10 cellular contexts compared by ENCODE assay signal in the genomic region with DNA sequence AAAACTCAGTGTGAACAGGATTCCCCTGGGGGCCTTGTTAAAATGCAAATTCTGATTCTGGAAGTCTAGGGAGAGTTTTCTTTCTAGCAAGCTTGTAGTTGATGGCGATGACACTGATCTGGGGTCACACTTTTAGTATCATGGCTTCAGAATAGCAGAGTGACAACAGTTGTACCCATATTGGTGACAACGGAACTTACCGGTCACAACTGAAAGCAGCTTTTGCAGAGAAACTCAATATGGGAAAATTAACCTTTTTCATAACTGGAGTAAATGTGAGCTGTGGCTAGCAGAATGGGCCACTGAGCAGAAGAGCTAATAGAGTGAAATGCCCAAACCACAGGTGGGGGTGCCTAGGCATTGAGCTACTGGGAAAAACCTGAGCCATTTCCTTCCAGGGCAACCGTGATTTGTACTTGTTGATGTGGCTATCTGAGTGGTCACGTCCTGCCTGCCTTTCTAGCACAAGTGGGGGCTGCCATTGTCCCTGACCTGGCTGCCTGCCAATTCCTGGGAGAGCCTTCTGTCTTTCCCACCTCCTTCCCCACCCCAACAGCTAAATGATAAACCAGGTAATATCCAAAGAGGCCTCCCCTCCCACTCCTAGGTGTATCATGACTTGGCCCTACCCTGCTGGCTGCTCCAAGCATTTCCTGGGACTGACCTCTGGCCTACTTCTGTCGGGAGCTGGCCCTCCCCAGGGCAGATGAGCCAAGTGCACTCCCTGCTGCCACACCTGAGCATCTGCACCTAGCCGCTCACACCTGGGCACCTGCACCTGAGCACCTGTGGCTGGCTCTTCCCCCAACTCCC. TPM values are rescaled to one million over a fixed set of nuclear protein-coding genes. Genes with fewer than 3 reads are reported as not detected.
DNase-seq lines count a peak whose midpoint lies in the region; ATAC-seq and TF ChIP-seq lines count a peak whose summit lies in the region.
"Had no signal": no experiment of that assay in that cellular context is flagged by ENCODE, and none has a peak within 500 bp of the region (broad histone marks: within the 10 kb centered on the region; RNA-seq: fewer than 3 reads in every experiment).

No MANE protein-coding gene starts in this region.

- H3K27me3 ChIP-seq in breast epithelium, result no peaks in the 10 kb centered on the region
- no peaks in the 10 kb centered on the region for H3K27me3 ChIP-seq in upper lobe of left lung
- no peaks in the 10 kb centered on the region for H3K27me3 ChIP-seq in body of pancreas

- 72 to 73% methylated on average over 6 to 7 of the region's 7 CpGs for WGBS in upper lobe of left lung, 2 donors
- WGBS in body of pancreas, 2 donors, result 65 to 67% methylated on average over 7 of the region's 7 CpGs

- peak; percentile 43 for ATAC-seq in HG02885 (IDR thresholded peaks at IDR 0.05; ENCODE audit: poor library complexity, unreplicated experiment)
- peak; percentile 17 to 37 for ATAC-seq in upper lobe of left lung (ENCODE audit: low FRiP score in 2 of 2)
- no peak for ATAC-seq in body of pancreas

- no peak overlapping the region for H3K27ac Mint-ChIP-seq in MCF 10A (ENCODE audit: low read depth, unreplicated experiment)
- H3K27ac Mint-ChIP-seq: T-helper 1 cell treated with Interleukin-12 subunit alpha and Interleukin-12 subunit beta and Interleukin-4 antibody, amounts not matched to agents 30 μg/mL and 1 μg/mL, for 36 hours had no signal

- POLR2A ChIA-PET in MCF 10A (lab: Yijun Ruan, JAX) (no interaction called here), RWPE1 (lab: Yijun Ruan, JAX; ENCODE audit: low non-redundant PET) (no interaction called here)

- TF ChIP-seq POLR2A in breast epithelium (IDR thresholded peaks at IDR 0.05), result no peak
- TF ChIP-seq POLR2A in upper lobe of left lung (IDR thresholded peaks at IDR 0.05), result no peak
- no peak for TF ChIP-seq POLR2A in body of pancreas (IDR thresholded peaks at IDR 0.05)

- intact Hi-C loops in MCF 10A (cut with micrococcal nuclease) (no loop called here), breast epithelium (cut with DNase I; ENCODE audit: low total_unique reads) (no loop called here), body of pancreas (cut with DNase I) (no loop called here)

- H3K4me3 Mint-ChIP-seq in MCF 10A (ENCODE audit: unreplicated experiment), result no peak overlapping the region
- H3K4me3 Mint-ChIP-seq: T-helper 1 cell treated with Interleukin-12 subunit alpha and Interleukin-12 subunit beta and Interleukin-4 antibody, amounts not matched to agents 30 μg/mL and 1 μg/mL, for 36 hours had no signal

- H3K9me3 ChIP-seq in breast epithelium (no peaks in the 10 kb centered on the region), upper lobe of left lung (no peaks in the 10 kb centered on the region), body of pancreas (no peaks in the 10 kb centered on the region)

- H3K4me1 ChIP-seq in breast epithelium (no peaks in the 10 kb centered on the region), upper lobe of left lung (no peaks in the 10 kb centered on the region), body of pancreas (no peaks in the 10 kb centered on the region)

- no peaks in the 10 kb centered on the region for H3K9me3 Mint-ChIP-seq in MCF 10A (ENCODE audit: unreplicated experiment)
- H3K9me3 Mint-ChIP-seq: T-helper 1 cell treated with Interleukin-12 subunit alpha and Interleukin-12 subunit beta and Interleukin-4 antibody, amounts not matched to agents 30 μg/mL and 1 μg/mL, for 36 hours had no signal

- DNase-seq in MCF 10A (ENCODE audit: unreplicated experiment) (peak; percentile 49), breast epithelium (ENCODE audit: low spot score in 2 of 2) (no peak), RWPE1 (ENCODE audit: low spot score) (peak; percentile 36), upper lobe of left lung (peak in 1 of 2 donors; percentile 10), body of pancreas (no peak), HUDEP-2 (lab: John Stamatoyannopoulos, UW; ENCODE audit: unreplicated experiment in 76 of 76) (no peak), DMS114 treated with DMSO at 0.1 percent for 48 hours (lab: John Stamatoyannopoulos, UW; ENCODE audit: unreplicated experiment) (no peak)

- BruUV-seq in MCF 10A (replicated peaks; lab: Mats Ljungman, UMichigan), result no TSS peak

- no peak for TF ChIP-seq CTCF in MCF 10A (IDR thresholded peaks at IDR 0.05; ENCODE audit: unreplicated experiment)
- no peak for TF ChIP-seq CTCF in breast epithelium (IDR thresholded peaks at IDR 0.05)
- TF ChIP-seq CTCF in RWPE1 (conservative IDR thresholded peaks at IDR 0.05; ENCODE audit: low read depth), result no peak
- TF ChIP-seq CTCF in upper lobe of left lung (IDR thresholded peaks at IDR 0.05), result no peak
- no peak for TF ChIP-seq CTCF in body of pancreas (IDR thresholded peaks at IDR 0.05)

- no peaks in the 10 kb centered on the region for H3K27me3 Mint-ChIP-seq in MCF 10A (ENCODE audit: insufficient read depth, unreplicated experiment)

- H3K27ac ChIP-seq in breast epithelium (no peak overlapping the region), RWPE1 (no peak overlapping the region), upper lobe of left lung (no peak overlapping the region), body of pancreas (no peak overlapping the region)

- H3K36me3 ChIP-seq in breast epithelium (no peaks in the 10 kb centered on the region), upper lobe of left lung (no peaks in the 10 kb centered on the region), body of pancreas (replicated peaks in 1 of 2; ENCODE audit: insufficient read depth in 1 of 2, low read depth in 2 of 2) (no peaks in the 10 kb centered on the region)

- no peaks in the 10 kb centered on the region for H3K36me3 Mint-ChIP-seq in MCF 10A (ENCODE audit: insufficient read depth, unreplicated experiment)

- CTCF ChIA-PET in MCF 10A (lab: Yijun Ruan, JAX), result interaction anchor here (0.6 to 2.0 kb wide), 2 partner anchors 21 to 152 kb away, joined by 3 to 8 read pairs; no protein-coding TSS in a partner anchor
- CTCF ChIA-PET in RWPE1 (lab: Yijun Ruan, JAX), result interaction anchor here (0.6 to 1.2 kb wide), 4 partner anchors 121 to 197 kb away, joined by 3 to 4 read pairs (median 3); no protein-coding TSS in a partner anchor

- H3K4me1 Mint-ChIP-seq in MCF 10A (ENCODE audit: insufficient read depth, unreplicated experiment), result no peaks in the 10 kb centered on the region

- TF ChIP-seq EP300 in upper lobe of left lung (IDR thresholded peaks at IDR 0.05), result no peak

- H3K4me3 ChIP-seq in breast epithelium (no peak overlapping the region), upper lobe of left lung (no peak overlapping the region), body of pancreas (no peak overlapping the region)

RNA-seq across cellular contexts. Expression of a gene that starts 1.7 kb away (rescaled TPM):
- total RNA-seq in MCF 10A (2022) (not detected in 2 replicates), breast epithelium (under 1 TPM in 1 of 3 donors, not detected in 2; 0.33 TPM), upper lobe of left lung (not detected), body of pancreas (not detected)
- total RNA-seq: LHCN-M2 had no signal

Comparison
In these comparisons a context has a peak if more than half of its experiments do, and no peak if none do; other contexts are left out.
1. DNase-seq: peak in MCF 10A (single experiment) and RWPE1 (single experiment); none in breast epithelium (0 of 2), body of pancreas (0 of 4), HUDEP-2 (0 of 76) and DMS114 treated with DMSO at 0.1 percent for 48 hours (single experiment).